Comparison of ENCODE assay signal across 8 cellular contexts in genomic region chr7:115356139-115356746, GRCh38.
DNase-seq lines count a peak whose midpoint lies in the region; ATAC-seq and TF ChIP-seq lines count a peak whose summit lies in the region.

No MANE protein-coding gene starts in this region.

- no peak overlapping the region for H3K4me2 ChIP-seq in OCI-LY3 (ENCODE audit: low read length)

- H3K9ac ChIP-seq in OCI-LY3 (ENCODE audit: low read length) = no peak overlapping the region

- no peaks in the 10 kb centered on the region for H4K20me1 ChIP-seq in OCI-LY3 (ENCODE audit: insufficient read depth, low read length)

- H3K36me3 ChIP-seq in OCI-LY3 (replicated peaks; ENCODE audit: low read depth, low read length) (no peaks in the 10 kb centered on the region), right atrium auricular region (no peaks in the 10 kb centered on the region)

- peak; percentile 33; the same call in 1 of the 2 replicates for TF ChIP-seq CTCF in OCI-LY3 (IDR thresholded peaks at IDR 0.05; ENCODE audit: low read depth, low read length)
- TF ChIP-seq CTCF in fibroblast of villous mesenchyme (IDR thresholded peaks at IDR 0.05; ENCODE audit: insufficient read depth, low read depth, low read length) = peak; percentile 56
- peak in 1 of 2 donors; percentile 56 for TF ChIP-seq CTCF in right atrium auricular region (IDR thresholded peaks at IDR 0.05)

- in situ Hi-C loops in ACHN (cut with HindIII; ENCODE audit: low pct_ligation_motif_present, low pct_unique_long_range_greater_than_20kb, low sequenced_read_pairs) = no loop called here

- H3K27me3 ChIP-seq in OCI-LY3 (ENCODE audit: low read depth, low read length) (no peaks in the 10 kb centered on the region), right atrium auricular region (no peaks in the 10 kb centered on the region)

- no peak overlapping the region for H3K27ac ChIP-seq in OCI-LY3 (ENCODE audit: low read length)
- H3K27ac ChIP-seq in right atrium auricular region = no peak overlapping the region

- no peaks in the 10 kb centered on the region for H3K79me2 ChIP-seq in OCI-LY3 (ENCODE audit: low read length)

- H2AFZ ChIP-seq in OCI-LY3 (ENCODE audit: low read depth, low read length) = peak overlapping the region; percentile 47

- no peaks in the 10 kb centered on the region for H3K4me1 ChIP-seq in OCI-LY3 (ENCODE audit: low read length)
- H3K4me1 ChIP-seq in right atrium auricular region = no peaks in the 10 kb centered on the region

- ATAC-seq in GM18867 (IDR thresholded peaks at IDR 0.05; ENCODE audit: unreplicated experiment) (peak; percentile 50), HG03432 (IDR thresholded peaks at IDR 0.05; ENCODE audit: unreplicated experiment) (no peak), HG03175 (IDR thresholded peaks at IDR 0.05; ENCODE audit: unreplicated experiment) (no peak)

- H3K4me3 ChIP-seq in OCI-LY3 (ENCODE audit: low read length) (no peak overlapping the region), fibroblast of villous mesenchyme (ENCODE audit: low read depth, low read length) (no peak overlapping the region), right atrium auricular region (no peak overlapping the region)

- peak; percentile 62 for DNase-seq in ACHN
- DNase-seq in fibroblast of villous mesenchyme (ENCODE audit: low read depth) = peak; percentile 30
- no peak for DNase-seq in right atrium auricular region (ENCODE audit: low spot score)
- DNase-seq in NCI-H2081 treated with DMSO at 0.1 percent for 48 hours (lab: John Stamatoyannopoulos, UW) = no peak

- H3K9me3 ChIP-seq in OCI-LY3 (ENCODE audit: insufficient read depth, low read length) = no peaks in the 10 kb centered on the region
- H3K9me3 ChIP-seq in right atrium auricular region = no peaks in the 10 kb centered on the region

Comparison
In these comparisons a context has a peak if more than half of its experiments do, and no peak if none do; other contexts are left out.
1. DNase-seq: peak in ACHN (single experiment) and fibroblast of villous mesenchyme (single experiment); none in right atrium auricular region (single experiment) and NCI-H2081 treated with DMSO at 0.1 percent for 48 hours (single experiment).